Comparison of ENCODE assay signal across 11 cellular contexts in genomic region chr4:31674313-31674947, GRCh38.
A peak's percentile ranks its signal among the peaks of the same experiment; 100 is the strongest.
DNase-seq lines count a peak whose midpoint lies in the region; ATAC-seq and TF ChIP-seq lines count a peak whose summit lies in the region.
"Had no signal": no experiment of that assay in that cellular context is flagged by ENCODE, and none has a peak within 500 bp of the region (broad histone marks: within the 10 kb centered on the region; RNA-seq: fewer than 3 reads in every experiment).

No MANE protein-coding gene starts in this region.

- H4K20me1 ChIP-seq in H9 (ENCODE audit: control insufficient read depth, insufficient read depth, insufficient read length) (no peaks in the 10 kb centered on the region), hepatocyte (ENCODE audit: insufficient read depth, poor library complexity, severe bottlenecking) (no peaks in the 10 kb centered on the region)

- DNase-seq in A172 (ENCODE audit: low spot score) (peak; percentile 22), H9 (peak; percentile 34), SKM-1 treated with dmso at 0.1 percent for 144 hours (lab: John Stamatoyannopoulos, UW; ENCODE audit: unreplicated experiment) (peak; percentile 5), hepatocyte (ENCODE audit: low spot score) (peak; percentile 21), NCI-H524 treated with DMSO at 0.1 percent for 48 hours (lab: John Stamatoyannopoulos, UW) (no peak), hepatic stellate cell (ENCODE audit: low spot score) (no peak), ovary (no peak)
- DNase-seq: naive thymus-derived CD4-positive, alpha-beta T cell; T-cell had no signal

- no peak overlapping the region for H2BK20ac ChIP-seq in H9 (ENCODE audit: low read depth, low read length, poor library complexity, severe bottlenecking)

- H2AK5ac ChIP-seq in H9 (ENCODE audit: insufficient read length, low read length), result no peak overlapping the region

- H3K79me1 ChIP-seq in H9 (ENCODE audit: insufficient read depth, low read depth, low read length, poor library complexity, severe bottlenecking), result no peaks in the 10 kb centered on the region

- H3K56ac ChIP-seq in H9 (ENCODE audit: insufficient read length, low read depth, low read length), result no peak overlapping the region

- H4K5ac ChIP-seq in H9 (ENCODE audit: insufficient read length, low read depth, low read length), result no peak overlapping the region

- H3K36me3 ChIP-seq in hepatocyte (replicated peaks; ENCODE audit: insufficient read depth, low read depth) (no peaks in the 10 kb centered on the region), ovary (no peaks in the 10 kb centered on the region)

- no peaks in the 10 kb centered on the region for H3K4me1 ChIP-seq in H9 (ENCODE audit: insufficient read depth, low read length)
- H3K4me1 ChIP-seq in hepatocyte (ENCODE audit: insufficient read depth), result no peaks in the 10 kb centered on the region
- no peaks in the 10 kb centered on the region for H3K4me1 ChIP-seq in ovary (ENCODE audit: insufficient read depth)

- no peaks in the 10 kb centered on the region for H3K23me2 ChIP-seq in H9 (ENCODE audit: insufficient read length, low read depth, low read length, poor library complexity, severe bottlenecking)

- intact Hi-C loops in ovary (cut with DNase I), result no loop called here

- H4K91ac ChIP-seq in H9 (ENCODE audit: insufficient read length, low read depth, low read length), result no peak overlapping the region

- no peak overlapping the region for H3K27ac Mint-ChIP-seq in H9
- H3K27ac Mint-ChIP-seq: naive thymus-derived CD4-positive, alpha-beta T cell; T-cell had no signal

- H3K79me2 ChIP-seq in H9 (ENCODE audit: insufficient read depth, low read length) (no peaks in the 10 kb centered on the region), hepatocyte (no peaks in the 10 kb centered on the region)

- peaks cover 0 to 2% of the 10 kb centered on the region in 2 experiments; a peak in 1 of 4 replicates for H3K4me1 Mint-ChIP-seq in H9
- H3K4me1 Mint-ChIP-seq: central memory CD8-positive, alpha-beta T cell; naive thymus-derived CD4-positive, alpha-beta T cell; T-cell had no signal

- no peak overlapping the region for H2BK12ac ChIP-seq in H9 (ENCODE audit: insufficient read length, low read depth, low read length)

- no peak for TF ChIP-seq EP300 in ovary (IDR thresholded peaks at IDR 0.05)

- no peaks in the 10 kb centered on the region for H3K9me3 Mint-ChIP-seq in H9

- H3K4me2 ChIP-seq in H9 (ENCODE audit: insufficient read depth, insufficient read length, low read length), result no peak overlapping the region
- no peak overlapping the region for H3K4me2 ChIP-seq in hepatocyte

- no peak overlapping the region for H3K14ac ChIP-seq in H9 (ENCODE audit: insufficient read depth, low read length)

- H2AFZ ChIP-seq in H9 (ENCODE audit: low read length), result no peak overlapping the region
- no peak overlapping the region for H2AFZ ChIP-seq in hepatocyte

- H3K9me2 ChIP-seq in hepatocyte (replicated peaks; ENCODE audit: insufficient read depth), result no peaks in the 10 kb centered on the region

- no peak overlapping the region for H3K4me3 Mint-ChIP-seq in H9
- H3K4me3 Mint-ChIP-seq: central memory CD8-positive, alpha-beta T cell; naive thymus-derived CD4-positive, alpha-beta T cell; T-cell had no signal

- no peak overlapping the region for H2BK120ac ChIP-seq in H9 (ENCODE audit: low read depth, low read length, poor library complexity, severe bottlenecking)

- H3K9ac ChIP-seq in H9 (ENCODE audit: extremely low read depth, insufficient read length, low read length), result no peak overlapping the region

- no peak for TF ChIP-seq POLR2A in ovary (IDR thresholded peaks at IDR 0.05)

- no peaks in the 10 kb centered on the region for H3K27me3 Mint-ChIP-seq in H9 (ENCODE audit: low read depth)
- H3K27me3 Mint-ChIP-seq: central memory CD8-positive, alpha-beta T cell; naive thymus-derived CD4-positive, alpha-beta T cell; T-cell had no signal

- H3K4me3 ChIP-seq in hepatocyte, result no peak overlapping the region
- H3K4me3 ChIP-seq in ovary, result no peak overlapping the region

- H2BK15ac ChIP-seq in H9 (ENCODE audit: low read depth, low read length), result no peak overlapping the region

- H3K27ac ChIP-seq in H9 (ENCODE audit: insufficient read length, low read depth, low read length), result no peak overlapping the region
- no peak overlapping the region for H3K27ac ChIP-seq in hepatocyte
- no peak overlapping the region for H3K27ac ChIP-seq in ovary

- TF ChIP-seq CTCF in H9 (conservative IDR thresholded peaks at IDR 0.05) (peak; percentile 71), hepatocyte (IDR thresholded peaks at IDR 0.05; ENCODE audit: poor library complexity) (peak; percentile 43), ovary (IDR thresholded peaks at IDR 0.05) (no peak)

- H3K36me3 Mint-ChIP-seq in H9 (ENCODE audit: insufficient read depth in 1 of 3, low read depth in 3 of 3), result no peaks in the 10 kb centered on the region
- H3K36me3 Mint-ChIP-seq: T-cell had no signal

- H3K9me3 ChIP-seq in H9 (ENCODE audit: control insufficient read depth, low read depth, low read length), result no peaks in the 10 kb centered on the region
- H3K9me3 ChIP-seq in hepatocyte (ENCODE audit: low read depth), result no peaks in the 10 kb centered on the region
- H3K9me3 ChIP-seq in ovary, result no peaks in the 10 kb centered on the region

- ATAC-seq in HG03378 (IDR thresholded peaks at IDR 0.05; ENCODE audit: unreplicated experiment), result no peak
- ATAC-seq: naive thymus-derived CD4-positive, alpha-beta T cell had no signal

- no peak overlapping the region for H3K4ac ChIP-seq in H9 (ENCODE audit: low read depth, low read length)

- no peak overlapping the region for H2BK5ac ChIP-seq in H9 (ENCODE audit: insufficient read length, low read length)

- WGBS in H9 (ENCODE audit: extremely low coverage, insufficient read length, low lambda C conversion rate), result no CpG with 5 or more reads among the region's 1 CpG
- WGBS in hepatocyte (ENCODE audit: low lambda C conversion rate, missing lambda C conversion rate), result 81% methylated on average over 1 of the region's 1 CpG
- WGBS in ovary, 3 donors, result 60 to 85% (median 77%) methylated on average over 1 of the region's 1 CpG

- no peak overlapping the region for H4K8ac ChIP-seq in H9 (replicated peaks; ENCODE audit: insufficient read length, low read depth, low read length)

- H3K23ac ChIP-seq in H9 (ENCODE audit: insufficient read length, low read depth, low read length), result no peak overlapping the region

- H3K27me3 ChIP-seq in H9 (ENCODE audit: insufficient read depth, low read length) (no peaks in the 10 kb centered on the region), hepatocyte (no peaks in the 10 kb centered on the region), ovary (no peaks in the 10 kb centered on the region)

- H3K18ac ChIP-seq in H9 (ENCODE audit: insufficient read length, low read depth, low read length), result no peak overlapping the region

- no peak overlapping the region for H3T11ph ChIP-seq in H9 (ENCODE audit: low read length)

Comparison
In these comparisons a context has a peak if more than half of its experiments do, and no peak if none do; other contexts are left out.
1. DNase-seq: peak in A172 (single experiment), H9 (single experiment), SKM-1 treated with dmso at 0.1 percent for 144 hours (single experiment) and hepatocyte (single experiment); none in NCI-H524 treated with DMSO at 0.1 percent for 48 hours (single experiment), hepatic stellate cell (single experiment) and ovary (0 of 5).
2. CTCF ChIP-seq: peak in H9 (single experiment) and hepatocyte (single experiment); none in ovary (0 of 3).